ENCODE assay signal across 33 cellular contexts in the genomic region with DNA sequence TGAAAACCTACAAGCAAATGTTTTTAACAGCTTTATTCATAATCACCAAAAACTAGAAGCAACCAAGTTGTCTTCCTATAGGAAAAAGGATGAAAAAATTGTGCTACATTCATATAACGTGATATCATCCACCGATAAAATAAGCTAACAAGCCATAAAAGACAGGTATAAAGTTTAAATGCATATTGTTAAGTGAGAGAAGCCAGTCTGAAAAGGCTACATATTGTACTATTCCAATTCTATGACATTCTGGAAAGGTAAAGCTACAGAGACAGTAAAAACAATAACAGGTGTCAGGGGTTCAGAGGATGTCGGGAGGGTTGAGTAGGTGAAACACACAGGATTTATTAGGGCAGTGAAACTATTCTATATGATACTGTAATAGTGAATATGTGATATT.
"Had no signal": no experiment of that assay in that cellular context is flagged by ENCODE, and none has a peak within 500 bp of the region (broad histone marks: within the 10 kb centered on the region; RNA-seq: fewer than 3 reads in every experiment).

No MANE protein-coding gene starts in this region.

- H3K9me3 ChIP-seq: adrenal gland, ascending aorta, body of pancreas, breast epithelium had no signal

- DNase-seq: activated effector memory CD4-positive, alpha-beta T cell treated with anti-CD3 and anti-CD28 coated beads, Interleukin-2, amount 50 U/mL, for 16 hours; activated effector memory CD4-positive, alpha-beta T cell treated with Interleukin-2 at 50 U/mL for 16 hours; activated gamma-delta T cell; activated gamma-delta T cell treated with Interleukin-2 at 50 U/mL for 16 hours; activated naive CD4-positive, alpha-beta T cell; activated naive CD4-positive, alpha-beta T cell treated with anti-CD3 and anti-CD28 coated beads for 36 hours; activated naive CD4-positive, alpha-beta T cell treated with anti-CD3 and anti-CD28 coated beads, Interleukin-2, amount 10 ng/mL, durations not matched to agents 7 days and 5 days; activated naive CD4-positive, alpha-beta T cell treated with anti-CD3 and anti-CD28 coated beads, Interleukin-2, amount 50 U/mL, for 16 hours; activated naive CD4-positive, alpha-beta T cell treated with Interleukin-2 at 50 U/mL for 16 hours; activated naive CD8-positive, alpha-beta T cell treated with anti-CD3 and anti-CD28 coated beads for 36 hours; activated naive CD8-positive, alpha-beta T cell treated with anti-CD3 and anti-CD28 coated beads, Interleukin-2, amount 10 ng/mL, durations not matched to agents 7 days and 5 days; activated naive CD8-positive, alpha-beta T cell treated with anti-CD3 and anti-CD28 coated beads, Interleukin-2, amount 50 U/mL, for 24 hours; activated T-cell treated with anti-CD3 and anti-CD28 coated beads, Interleukin-2, amount 50 U/mL, for 1 hour; activated T-cell treated with anti-CD3 and anti-CD28 coated beads, Interleukin-2, amount 50 U/mL, for 24 hours; activated T-cell treated with anti-CD3 and anti-CD28 coated beads, Interleukin-2, amount 50 U/mL, for 4 hours; activated T-cell treated with anti-CD3 and anti-CD28 coated beads, Interleukin-2, amount 50 U/mL, for 48 hours; activated T-cell treated with anti-CD3 and anti-CD28 coated beads, Interleukin-2, amount 50 U/mL, for 72 hours; adrenal gland; amniotic stem cell; amygdala; anterior cingulate cortex; aorta; body of pancreas; brain microvascular endothelial cell; caudate nucleus; central memory CD4-positive, alpha-beta T cell; cerebellar nuclear complex had no signal

- H3K27ac ChIP-seq: adrenal gland, ascending aorta, body of pancreas, brain microvascular endothelial cell, breast epithelium, cardiac muscle cell had no signal

- FAIRE-seq: astrocyte had no signal

- H3K4me1 ChIP-seq: ascending aorta, body of pancreas, breast epithelium had no signal

- H3K27me3 ChIP-seq: adrenal gland, ascending aorta, body of pancreas, brain microvascular endothelial cell, breast epithelium had no signal

- ATAC-seq: activated naive CD4-positive, alpha-beta T cell treated with anti-CD3 and anti-CD28 coated beads, Interleukin-2, amount 50 U/mL, for 72 hours; activated naive CD8-positive, alpha-beta T cell treated with anti-CD3 and anti-CD28 coated beads, Interleukin-2, amount 50 U/mL, for 24 hours; activated T-cell treated with anti-CD3 and anti-CD28 coated beads, Interleukin-2, amount 50 U/mL, for 4 hours; activated T-cell treated with anti-CD3 and anti-CD28 coated beads, Interleukin-2, amount 50 U/mL, for 72 hours; activated T-helper 17 cell treated with anti-CD3 and anti-CD28 coated beads, Interleukin-2, amount 50 U/mL, for 72 hours; body of pancreas had no signal

- H3K4me3 ChIP-seq: adrenal gland, ascending aorta, body of pancreas, breast epithelium, cardiac muscle cell had no signal

- H3K36me3 ChIP-seq: adrenal gland, ascending aorta, brain microvascular endothelial cell, breast epithelium, cardiac muscle cell had no signal
